Comparison of ENCODE assay signal across 1 cellular context in the genomic region with DNA sequence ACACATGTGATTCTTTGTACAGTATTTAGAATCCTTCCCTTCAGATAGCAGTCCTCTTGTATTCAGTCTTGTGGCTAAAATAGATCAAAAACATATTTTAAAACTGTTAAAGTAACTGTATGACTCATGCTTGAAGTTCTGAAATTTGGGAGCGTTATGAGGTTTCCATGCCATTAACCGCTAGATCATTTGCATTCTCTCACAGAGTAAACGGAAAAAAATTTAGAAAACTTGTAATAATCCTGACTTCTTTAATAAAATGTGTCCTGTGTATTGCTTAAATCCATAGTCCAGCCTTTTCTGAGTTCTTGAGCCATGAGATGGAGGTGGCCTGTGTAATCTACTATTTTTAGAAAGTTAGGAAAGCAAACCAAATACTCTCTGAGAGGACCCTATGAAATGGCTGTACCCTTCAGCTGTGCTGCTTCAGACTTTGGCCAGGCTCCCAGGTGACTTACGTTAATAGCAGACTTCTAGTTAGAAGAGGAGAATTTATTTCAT.
TF ChIP-seq lines count a peak whose summit lies in the region.

No MANE protein-coding gene starts in this region.

TF ChIP-seq in K562, 482 proteins besides CTCF, POLR2A, EP300 and RAD21:
- TF ChIP-seq KDM1A (IDR thresholded peaks at IDR 0.05), result no peak
- TF ChIP-seq CC2D1A (IDR thresholded peaks at IDR 0.05), result 0 out of 2 replicates have a peak, but pooled peaks have one; percentile 10
- peak; percentile 53; the same call in 1 of the 2 replicates for TF ChIP-seq MYBL2 (IDR thresholded peaks at IDR 0.05; ENCODE audit: low read depth)
- no peak for TF ChIP-seq MYBL2 (CRISPR knock-in tag; IDR thresholded peaks at IDR 0.05; ENCODE audit: borderline replicate concordance)
- peak; percentile 73 for TF ChIP-seq ATF3 (IDR thresholded peaks at IDR 0.05)
- no peak for TF ChIP-seq ATF3 (CRISPR knock-in tag; conservative IDR thresholded peaks at IDR 0.05)
- TF ChIP-seq FOXM1 (IDR thresholded peaks at IDR 0.05; ENCODE audit: low read depth), result peak; percentile 45; the same call in 1 of the 2 replicates
- no peak for TF ChIP-seq FOXM1 (CRISPR knock-in tag; IDR thresholded peaks at IDR 0.05; ENCODE audit: low read depth)
- TF ChIP-seq FOSL1 (tag; conservative IDR thresholded peaks at IDR 0.05), result peak; percentile 54; the same call in 1 of the 2 replicates
- TF ChIP-seq JUND (IDR thresholded peaks at IDR 0.05; ENCODE audit: borderline replicate concordance, low read depth, low read length), result peak; percentile 27; the same call in 1 of the 2 replicates
- TF ChIP-seq JUND (tag; IDR thresholded peaks at IDR 0.05; ENCODE audit: borderline replicate concordance, low read depth, low read length), result 0 out of 3 replicates have a peak, but pooled peaks have one; percentile 57
- TF ChIP-seq, protein P1, sequence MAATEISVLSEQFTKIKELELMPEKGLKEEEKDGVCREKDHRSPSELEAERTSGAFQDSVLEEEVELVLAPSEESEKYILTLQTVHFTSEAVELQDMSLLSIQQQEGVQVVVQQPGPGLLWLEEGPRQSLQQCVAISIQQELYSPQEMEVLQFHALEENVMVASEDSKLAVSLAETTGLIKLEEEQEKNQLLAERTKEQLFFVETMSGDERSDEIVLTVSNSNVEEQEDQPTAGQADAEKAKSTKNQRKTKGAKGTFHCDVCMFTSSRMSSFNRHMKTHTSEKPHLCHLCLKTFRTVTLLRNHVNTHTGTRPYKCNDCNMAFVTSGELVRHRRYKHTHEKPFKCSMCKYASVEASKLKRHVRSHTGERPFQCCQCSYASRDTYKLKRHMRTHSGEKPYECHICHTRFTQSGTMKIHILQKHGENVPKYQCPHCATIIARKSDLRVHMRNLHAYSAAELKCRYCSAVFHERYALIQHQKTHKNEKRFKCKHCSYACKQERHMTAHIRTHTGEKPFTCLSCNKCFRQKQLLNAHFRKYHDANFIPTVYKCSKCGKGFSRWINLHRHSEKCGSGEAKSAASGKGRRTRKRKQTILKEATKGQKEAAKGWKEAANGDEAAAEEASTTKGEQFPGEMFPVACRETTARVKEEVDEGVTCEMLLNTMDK (IDR thresholded peaks at IDR 0.05; ENCODE audit: borderline replicate concordance, insufficient read depth, low read depth, low read length, poor library complexity, severe bottlenecking), result no peak
- no peak for TF ChIP-seq RBFOX2 (IDR thresholded peaks at IDR 0.05; ENCODE audit: low read depth, low read length)
- TF ChIP-seq KDM5B (IDR thresholded peaks at IDR 0.05; ENCODE audit: insufficient replicate concordance, low read depth, low read length), result no peak
- TF ChIP-seq MEF2A (IDR thresholded peaks at IDR 0.05; ENCODE audit: control insufficient read depth, low read depth, low read length), result peak; percentile 13; the same call in 1 of the 2 replicates
- no peak for TF ChIP-seq ZNF449 (CRISPR knock-in tag; IDR thresholded peaks at IDR 0.05)
